In genomic region chr7:102610441-102610840, GRCh38 we compare ENCODE assay signal across 12 cellular contexts. TPM values are rescaled to one million over a fixed set of nuclear protein-coding genes. Genes with fewer than 3 reads are reported as not detected.
"Had no signal": no experiment of that assay in that cellular context is flagged by ENCODE, and none has a peak within 500 bp of the region (broad histone marks: within the 10 kb centered on the region; RNA-seq: fewer than 3 reads in every experiment).

No MANE protein-coding gene starts in this region.

RNA-seq across cellular contexts. Expression of gene SPDYE2B, which starts 39.7 kb away (rescaled TPM):
- total RNA-seq: esophagus muscularis mucosa; fibroblast of villous mesenchyme; gastroesophageal sphincter; kidney; lung microvascular endothelial cell; naive thymus-derived CD4-positive, alpha-beta T cell; omental fat pad; skeletal muscle tissue; subcutaneous adipose tissue; thoracic aorta; transverse colon had no signal
- polyA plus RNA-seq: immature natural killer cell; naive thymus-derived CD4-positive, alpha-beta T cell had no signal

RNA-seq across cellular contexts. Expression of gene SPDYE2, which starts 59.4 kb away (rescaled TPM):
- total RNA-seq: esophagus muscularis mucosa, fibroblast of villous mesenchyme, gastroesophageal sphincter, lung microvascular endothelial cell, omental fat pad, skeletal muscle tissue, subcutaneous adipose tissue, thoracic aorta, transverse colon had no signal
